In the genomic region with DNA sequence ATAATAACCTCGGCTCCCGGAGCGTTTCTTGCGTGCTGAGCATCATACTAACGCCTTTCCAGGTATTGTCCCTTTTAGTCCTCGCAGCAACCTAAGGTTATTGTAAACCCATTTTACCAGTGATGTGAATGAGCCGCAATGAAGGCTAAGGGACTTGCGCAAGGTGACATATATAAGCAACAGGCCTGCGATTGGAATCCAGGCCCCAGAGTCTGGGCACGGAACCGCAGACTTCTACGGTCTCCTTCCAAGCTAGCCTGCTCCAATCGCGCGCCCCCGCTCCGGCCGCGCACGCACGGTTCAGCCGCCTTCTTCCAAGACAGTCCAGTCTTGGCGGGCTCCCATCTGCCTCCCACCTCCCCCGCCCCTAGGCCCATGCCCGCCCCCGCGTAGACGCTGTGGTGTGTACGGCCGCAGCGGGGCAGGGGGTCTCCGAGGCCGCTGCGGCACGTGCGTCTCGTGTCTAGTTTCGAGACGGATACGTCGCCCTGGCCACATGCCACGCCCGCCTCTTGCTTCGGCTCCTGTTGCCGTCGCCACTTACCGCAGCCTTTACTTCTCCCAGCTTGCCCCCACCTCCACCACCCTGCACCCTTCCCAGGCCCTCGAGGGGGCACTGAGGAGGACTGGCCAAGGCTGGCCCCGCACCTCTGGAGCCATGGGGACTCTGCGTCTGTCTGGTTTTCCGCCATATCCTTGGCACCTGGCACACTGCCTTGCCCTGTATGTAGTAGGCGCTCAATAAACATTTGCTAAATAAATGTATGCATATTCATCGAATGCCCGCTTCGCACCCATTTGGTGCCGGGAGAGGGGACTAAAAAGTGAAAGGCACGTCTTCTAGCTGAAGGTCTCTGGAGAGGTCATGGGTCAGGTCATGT, we compare ENCODE assay signal across 8 cellular contexts. TPM values are rescaled to one million over a fixed set of nuclear protein-coding genes. Genes with fewer than 3 reads are reported as not detected.
DNase-seq lines count a peak whose midpoint lies in the region; ATAC-seq and TF ChIP-seq lines count a peak whose summit lies in the region.

No MANE protein-coding gene starts in this region.

- TF ChIP-seq CTCF in heart left ventricle (IDR thresholded peaks at IDR 0.05): no peak

- H3K4me1 Mint-ChIP-seq in activated naive CD4-positive, alpha-beta T cell treated with anti-CD3 and anti-CD28 coated beads, Interleukin-2, amount 10 ng/mL, durations not matched to agents 7 days and 5 days: peaks cover 51% of the 10 kb centered on the region

- peak in 3 of 4 donors; percentile 3 to 12 (median 10) for ATAC-seq in heart left ventricle
- no peak for ATAC-seq in HG03095 (IDR thresholded peaks at IDR 0.05; ENCODE audit: unreplicated experiment)

- peak overlapping the region; percentile 87 for H3K4me3 Mint-ChIP-seq in activated naive CD4-positive, alpha-beta T cell treated with anti-CD3 and anti-CD28 coated beads, Interleukin-2, amount 10 ng/mL, durations not matched to agents 7 days and 5 days

- H3K27ac ChIP-seq in heart left ventricle: peak overlapping the region in 11 of 12 donors; percentile 72 to 97 (median 83)

- peak overlapping the region; percentile 18 to 96 (median 88) for H3K4me3 ChIP-seq in heart left ventricle

- H3K9me3 ChIP-seq in heart left ventricle: no peaks in the 10 kb centered on the region

- in situ Hi-C loops in G401 (cut with HindIII; ENCODE audit: low sequenced_read_pairs): no loop called here

- CTCF ChIA-PET in activated naive CD4-positive, alpha-beta T cell treated with anti-CD3 and anti-CD28 coated beads, Interleukin-2, amount 10 ng/mL, durations not matched to agents 7 days and 5 days (lab: Charles Lee): interaction anchor here (1.0 to 1.9 kb wide), 2 partner anchors 56 to 85 kb away, joined by 3 to 6 read pairs; no protein-coding TSS in a partner anchor

- intact Hi-C loops in heart left ventricle (cut with DNase I): loop anchor here (5.0 to 10.0 kb wide), 13 partner anchors 39 to 1203 kb away; partner anchors contain the start of gene SIRT5 (in 3 of the 10)
- intact Hi-C loops in posterior cingulate gyrus (cut with DNase I): loop anchor here (5.0 to 10.0 kb wide), 2 partner anchors 76 to 327 kb away; partner anchors contain the start of gene MCUR1

- DNase-seq in G401 (ENCODE audit: low spot score) (peak; percentile 67), M059J (ENCODE audit: low read depth) (peak; percentile 50), heart left ventricle (peak; percentile 50 to 77 (median 62)), posterior cingulate gyrus (peak in 8 of 10 donors; percentile 32 to 92 (median 40)), NCI-H510A (lab: John Stamatoyannopoulos, UW) (no peak), GF-D8 (lab: John Stamatoyannopoulos, UW) (no peak)
- peak; percentile 55 for DNase-seq in activated naive CD4-positive, alpha-beta T cell treated with anti-CD3 and anti-CD28 coated beads, Interleukin-2, amount 10 ng/mL, durations not matched to agents 7 days and 5 days

- 16 to 30% (median 23%) methylated on average over 32 to 57 of the region's 57 CpGs for WGBS in heart left ventricle, 4 donors

- no peaks in the 10 kb centered on the region for H3K36me3 ChIP-seq in heart left ventricle

- H3K27me3 Mint-ChIP-seq in activated naive CD4-positive, alpha-beta T cell treated with anti-CD3 and anti-CD28 coated beads, Interleukin-2, amount 10 ng/mL, durations not matched to agents 7 days and 5 days: peaks cover 55% of the 10 kb centered on the region

- no peaks in the 10 kb centered on the region for H3K27me3 ChIP-seq in heart left ventricle

- no peaks in the 10 kb centered on the region for H3K9me3 Mint-ChIP-seq in activated naive CD4-positive, alpha-beta T cell treated with anti-CD3 and anti-CD28 coated beads, Interleukin-2, amount 10 ng/mL, durations not matched to agents 7 days and 5 days

- H3K36me3 Mint-ChIP-seq in activated naive CD4-positive, alpha-beta T cell treated with anti-CD3 and anti-CD28 coated beads, Interleukin-2, amount 10 ng/mL, durations not matched to agents 7 days and 5 days: peaks cover 3% of the 10 kb centered on the region

- TF ChIP-seq POLR2A in heart left ventricle (IDR thresholded peaks at IDR 0.05): no peak

- H3K27ac Mint-ChIP-seq in activated naive CD4-positive, alpha-beta T cell treated with anti-CD3 and anti-CD28 coated beads, Interleukin-2, amount 10 ng/mL, durations not matched to agents 7 days and 5 days: peak overlapping the region; percentile 34

- peaks cover 0 to 39% (median 24%) of the 10 kb centered on the region in 12 donors for H3K4me1 ChIP-seq in heart left ventricle

RNA-seq across cellular contexts. Expression of gene GFOD1, which starts 0.9 kb away (rescaled TPM):
- not detected in 2 replicates for total RNA-seq in G401 (2014; rRNA removed; shearing (Covaris generic))
- 4.3 and 4.7 TPM in 2 replicates for total RNA-seq in M059J (2014; rRNA removed; shearing (Covaris generic))
- 10 to 100 TPM; 25.0 to 65.8 (median 41.9) TPM for total RNA-seq in heart left ventricle
- 10 to 100 TPM; 16.2 to 41.5 TPM for polyA plus RNA-seq in heart left ventricle

Comparison
In these comparisons a context has a peak if more than half of its experiments do, and no peak if none do; other contexts are left out.
1. DNase-seq: peak in G401 (single experiment), M059J (single experiment), activated naive CD4-positive, alpha-beta T cell treated with anti-CD3 and anti-CD28 coated beads, Interleukin-2, amount 10 ng/mL, durations not matched to agents 7 days and 5 days (single experiment), heart left ventricle (5 of 5) and posterior cingulate gyrus (8 of 10); none in NCI-H510A (single experiment) and GF-D8 (single experiment).